14 cellular contexts compared by ENCODE assay signal in the genomic region with DNA sequence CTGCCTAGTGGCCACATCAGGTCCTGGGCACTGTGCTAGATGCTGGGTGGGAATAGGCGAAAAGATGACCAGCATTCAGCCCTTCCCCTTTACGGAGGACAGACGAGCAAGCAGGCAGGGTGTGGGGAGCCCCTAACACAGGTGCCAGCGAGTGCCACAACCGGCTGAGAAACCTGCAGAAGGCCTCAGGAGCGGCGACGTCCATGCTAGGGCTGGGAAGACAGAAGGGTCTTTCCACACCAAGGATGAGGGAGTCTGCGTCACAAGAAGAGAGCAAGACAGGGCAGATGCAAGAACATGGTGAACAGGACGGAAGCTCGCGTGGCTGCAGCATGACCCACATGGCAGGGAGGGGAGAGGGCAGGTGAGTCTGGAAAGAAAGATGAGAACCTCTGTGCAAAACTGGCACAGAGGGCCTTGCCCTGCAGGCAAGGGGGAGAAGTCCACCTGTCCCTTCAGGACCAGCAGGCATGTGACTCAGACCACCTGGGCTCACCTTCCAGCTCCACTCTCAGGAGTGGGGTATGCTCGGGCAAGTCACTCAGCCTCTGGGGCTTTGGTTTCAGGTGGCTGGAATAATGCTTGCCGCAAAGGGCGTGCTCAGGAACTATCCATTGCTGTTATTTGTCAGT. TPM values are rescaled to one million over a fixed set of nuclear protein-coding genes. Genes with fewer than 3 reads are reported as not detected.
A peak's percentile ranks its signal among the peaks of the same experiment; 100 is the strongest.
DNase-seq lines count a peak whose midpoint lies in the region; ATAC-seq and TF ChIP-seq lines count a peak whose summit lies in the region.
"Had no signal": no experiment of that assay in that cellular context is flagged by ENCODE, and none has a peak within 500 bp of the region (broad histone marks: within the 10 kb centered on the region; RNA-seq: fewer than 3 reads in every experiment).

No MANE protein-coding gene starts in this region.

- TF ChIP-seq CTCF in MM.1S (IDR thresholded peaks at IDR 0.05; ENCODE audit: low read length) (no peak), sigmoid colon (IDR thresholded peaks at IDR 0.05) (no peak), tibial nerve (IDR thresholded peaks at IDR 0.05) (no peak)

- H4K20me1 ChIP-seq in MM.1S (ENCODE audit: insufficient read depth, low read length) = no peaks in the 10 kb centered on the region

- ATAC-seq in stimulated activated naive CD8-positive, alpha-beta T cell treated with anti-CD3 and anti-CD28 coated beads, Interleukin-15, Interleukin-2, amounts not matched to agents 100 U/mL and 50 U/mL, for 24 hours = no peak

- H3K4me2 ChIP-seq in MM.1S (ENCODE audit: low read depth, low read length) = no peak overlapping the region; the same call in 1 of the 2 replicates

- H3K36me3 ChIP-seq in MM.1S (replicated peaks; ENCODE audit: insufficient read depth, low read length) (no peaks in the 10 kb centered on the region), sigmoid colon (peaks cover 0 to 4% (median 0%) of the 10 kb centered on the region in 4 donors), tibial nerve (no peaks in the 10 kb centered on the region)
- H3K36me3 ChIP-seq: esophagus squamous epithelium, transverse colon had no signal

- H3K9me2 ChIP-seq in MM.1S (replicated peaks; ENCODE audit: insufficient read depth, low read length) = no peaks in the 10 kb centered on the region

- peak overlapping the region; percentile 46 for H2AFZ ChIP-seq in MM.1S (ENCODE audit: low read length)

- H3K79me2 ChIP-seq in MM.1S (ENCODE audit: low read length) = no peaks in the 10 kb centered on the region

- no peak overlapping the region for H3K9ac ChIP-seq in MM.1S (ENCODE audit: low read length)

- TF ChIP-seq EP300 in sigmoid colon (IDR thresholded peaks at IDR 0.05) = no peak
- no peak for TF ChIP-seq EP300 in tibial nerve (IDR thresholded peaks at IDR 0.05)

- peaks cover 2% of the 10 kb centered on the region; the same call in 1 of the 2 replicates for H3F3A ChIP-seq in MM.1S (ENCODE audit: insufficient read depth, low read length)

- H3K27me3 ChIP-seq in MM.1S (replicated peaks; ENCODE audit: insufficient read depth, low read length) (peaks cover 3% of the 10 kb centered on the region; the same call in 1 of the 2 replicates), sigmoid colon (no peaks in the 10 kb centered on the region), tibial nerve (peaks cover 0 to 8% of the 10 kb centered on the region in 2 donors)
- H3K27me3 ChIP-seq: transverse colon had no signal

- intact Hi-C loops in sigmoid colon (cut with DNase I) = no loop called here

- TF ChIP-seq POLR2A in sigmoid colon (IDR thresholded peaks at IDR 0.05) = no peak
- TF ChIP-seq POLR2A in tibial nerve (IDR thresholded peaks at IDR 0.05) = no peak

- H3K4me1 ChIP-seq in MM.1S (ENCODE audit: low read length) (peaks cover 14% of the 10 kb centered on the region), sigmoid colon (peaks cover 0 to 51% (median 47%) of the 10 kb centered on the region in 4 donors), tibial nerve (peaks cover 0 to 25% (median 11%) of the 10 kb centered on the region in 4 donors)

- 94 to 95% methylated on average over 15 of the region's 15 CpGs for WGBS in sigmoid colon, 2 donors
- WGBS in tibial nerve, 2 donors = 88 to 92% methylated on average over 15 of the region's 15 CpGs

- peak; percentile 31 for DNase-seq in activated effector memory CD4-positive, alpha-beta T cell treated with anti-CD3 and anti-CD28 coated beads, Interleukin-2, amount 50 U/mL, for 16 hours
- no peak for DNase-seq in activated effector memory CD4-positive, alpha-beta T cell treated with Interleukin-2 at 50 U/mL for 16 hours
- no peak for DNase-seq in MM.1S
- DNase-seq in ecto neural progenitor cell (ENCODE audit: low spot score) = peak; percentile 35
- DNase-seq in sigmoid colon = peak; percentile 61
- DNase-seq in stimulated activated naive CD8-positive, alpha-beta T cell treated with anti-CD3 and anti-CD28 coated beads, Interleukin-15, Interleukin-2, amounts not matched to agents 100 U/mL and 50 U/mL, for 24 hours = no peak
- no peak for DNase-seq in tibial nerve (ENCODE audit: low spot score in 2 of 2)
- DNase-seq in stimulated activated CD4-positive, alpha-beta T cell treated with anti-CD3 and anti-CD28 coated beads, Interleukin-4, amount 100 ng/mL, for 24 hours = no peak
- DNase-seq: esophagus squamous epithelium, HFFc6, NCI-H1417 treated with DMSO at 0.1 percent for 48 hours, NCI-H2227 treated with DMSO at 0.1 percent for 48 hours had no signal

- H3K4me3 ChIP-seq in MM.1S (ENCODE audit: low read length) (no peak overlapping the region), sigmoid colon (no peak overlapping the region), tibial nerve (no peak overlapping the region)
- H3K4me3 ChIP-seq: esophagus squamous epithelium, transverse colon had no signal

- no peaks in the 10 kb centered on the region for H3K9me3 ChIP-seq in MM.1S (replicated peaks; ENCODE audit: insufficient read depth, low read length)
- H3K9me3 ChIP-seq in sigmoid colon = no peaks in the 10 kb centered on the region
- no peaks in the 10 kb centered on the region for H3K9me3 ChIP-seq in tibial nerve
- H3K9me3 ChIP-seq: esophagus squamous epithelium, transverse colon had no signal

- no peak overlapping the region for H3K27ac ChIP-seq in MM.1S (ENCODE audit: low read length)
- H3K27ac ChIP-seq in sigmoid colon = peak overlapping the region in 3 of 4 donors; percentile 55 to 86 (median 60)
- H3K27ac ChIP-seq in tibial nerve = no peak overlapping the region
- H3K27ac ChIP-seq: esophagus squamous epithelium had no signal

RNA-seq across cellular contexts. Expression of a gene that starts 36.7 kb away (rescaled TPM):
- total RNA-seq in sigmoid colon = 100 to 1,000 TPM in 1 of 4 donors, 10 to 100 TPM in 3; 40.6 to 107 (median 85.2) TPM
- polyA plus RNA-seq in sigmoid colon = 1 to 10 TPM in 2 of 3 donors, under 1 TPM in 1; 0.46 to 7.3 (median 1.2) TPM
- total RNA-seq in tibial nerve = 1 to 10 TPM; 1.5 to 9.0 (median 2.4) TPM
- total RNA-seq: HFFc6, RPMI7951 had no signal

RNA-seq across cellular contexts. Expression of a gene that starts 49.4 kb away (rescaled TPM):
- total RNA-seq in sigmoid colon (1 to 10 TPM; 1.3 to 7.2 (median 2.9) TPM), tibial nerve (10 to 100 TPM; 20.3 to 38.1 (median 23.8) TPM)
- 1 to 10 TPM in 2 of 3 donors, under 1 TPM in 1; 0.23 to 6.1 (median 1.2) TPM for polyA plus RNA-seq in sigmoid colon

Comparison
In these comparisons a context has a peak if more than half of its experiments do, and no peak if none do; other contexts are left out.
1. DNase-seq: peak in activated effector memory CD4-positive, alpha-beta T cell treated with anti-CD3 and anti-CD28 coated beads, Interleukin-2, amount 50 U/mL, for 16 hours (single experiment), ecto neural progenitor cell (single experiment) and sigmoid colon (single experiment); none in activated effector memory CD4-positive, alpha-beta T cell treated with Interleukin-2 at 50 U/mL for 16 hours (single experiment), MM.1S (single experiment), stimulated activated naive CD8-positive, alpha-beta T cell treated with anti-CD3 and anti-CD28 coated beads, Interleukin-15, Interleukin-2, amounts not matched to agents 100 U/mL and 50 U/mL, for 24 hours (single experiment), tibial nerve (0 of 2) and stimulated activated CD4-positive, alpha-beta T cell treated with anti-CD3 and anti-CD28 coated beads, Interleukin-4, amount 100 ng/mL, for 24 hours (single experiment).
2. H3K27ac ChIP-seq: peak in sigmoid colon (3 of 4); none in MM.1S (single experiment) and tibial nerve (0 of 4).
3. RNA of a gene that starts 36.7 kb away (total RNA-seq): 40.6 to 107 TPM in sigmoid colon; 1.5 to 9.0 TPM in tibial nerve; every median in the first group is over 4 times any median in the second.